Comparison of ENCODE assay signal across 13 cellular contexts in genomic region chr1:12203216-12204007, GRCh38. TPM values are rescaled to one million over a fixed set of nuclear protein-coding genes. Genes with fewer than 3 reads are reported as not detected.
DNase-seq lines count a peak whose midpoint lies in the region; ATAC-seq and TF ChIP-seq lines count a peak whose summit lies in the region.
"Had no signal": no experiment of that assay in that cellular context is flagged by ENCODE, and none has a peak within 500 bp of the region (broad histone marks: within the 10 kb centered on the region; RNA-seq: fewer than 3 reads in every experiment).

No MANE protein-coding gene starts in this region.

- intact Hi-C loops in activated B cell treated with CpG ODN at 0.5 μM for 24 hours (cut with micrococcal nuclease), result loop anchor here (2.0 kb wide), 1 partner anchor 25 kb away; no protein-coding TSS in a partner anchor

- H3K4me1 Mint-ChIP-seq in stimulated activated naive CD8-positive, alpha-beta T cell treated with anti-CD3 and anti-CD28 coated beads, Interleukin-15, Interleukin-2, amounts not matched to agents 100 ng/mL and 50 ng/mL, for 24 hours (ENCODE audit: low read depth), result peaks cover 87% of the 10 kb centered on the region
- peaks cover 70% of the 10 kb centered on the region for H3K4me1 Mint-ChIP-seq in activated B cell treated with CpG ODN at 0.5 μM for 24 hours

- no peaks in the 10 kb centered on the region for H3K27me3 Mint-ChIP-seq in stimulated activated naive CD8-positive, alpha-beta T cell treated with anti-CD3 and anti-CD28 coated beads, Interleukin-15, Interleukin-2, amounts not matched to agents 100 ng/mL and 50 ng/mL, for 24 hours
- H3K27me3 Mint-ChIP-seq in activated B cell treated with CpG ODN at 0.5 μM for 24 hours, result no peaks in the 10 kb centered on the region

- no peak for TF ChIP-seq CTCF in activated B cell treated with CpG ODN at 0.5 μM for 24 hours (IDR thresholded peaks at IDR 0.05)
- TF ChIP-seq CTCF in epithelial cell of esophagus (IDR thresholded peaks at IDR 0.05; ENCODE audit: insufficient read depth, low read depth, low read length, missing control alignments), result no peak

- POLR2A ChIA-PET in activated B cell treated with CpG ODN at 0.5 μM for 24 hours (lab: Charles Lee), result interaction anchor here (0.6 to 8.8 kb wide), 9 partner anchors 19 to 294 kb away, joined by 3 to 103 read pairs (median 3); no protein-coding TSS in a partner anchor

- peak overlapping the region; percentile 93 for H3K27ac Mint-ChIP-seq in stimulated activated naive CD8-positive, alpha-beta T cell treated with anti-CD3 and anti-CD28 coated beads, Interleukin-15, Interleukin-2, amounts not matched to agents 100 ng/mL and 50 ng/mL, for 24 hours
- peak overlapping the region; percentile 79 for H3K27ac Mint-ChIP-seq in activated B cell treated with CpG ODN at 0.5 μM for 24 hours

- ATAC-seq in stimulated activated naive CD8-positive, alpha-beta T cell treated with anti-CD3 and anti-CD28 coated beads, Interleukin-15, Interleukin-2, amounts not matched to agents 100 U/mL and 50 U/mL, for 24 hours, result no peak
- ATAC-seq in activated B cell treated with CpG ODN at 0.5 μM for 24 hours (ENCODE audit: low read depth) (no peak), HG02763 (IDR thresholded peaks at IDR 0.05; ENCODE audit: unreplicated experiment) (no peak), GM19395 (IDR thresholded peaks at IDR 0.05; ENCODE audit: unreplicated experiment) (no peak)

- H3K36me3 Mint-ChIP-seq in stimulated activated naive CD8-positive, alpha-beta T cell treated with anti-CD3 and anti-CD28 coated beads, Interleukin-15, Interleukin-2, amounts not matched to agents 100 ng/mL and 50 ng/mL, for 24 hours (ENCODE audit: low read depth), result peaks cover 66% of the 10 kb centered on the region
- peaks cover 68% of the 10 kb centered on the region for H3K36me3 Mint-ChIP-seq in activated B cell treated with CpG ODN at 0.5 μM for 24 hours (ENCODE audit: low read depth)

- H3K4me3 ChIP-seq in epithelial cell of esophagus (ENCODE audit: low read length), result no peak overlapping the region
- H3K4me3 ChIP-seq: GM23248, ovary, uterus had no signal

- no peak for DNase-seq in stimulated activated naive CD8-positive, alpha-beta T cell treated with anti-CD3 and anti-CD28 coated beads, Interleukin-15, Interleukin-2, amounts not matched to agents 100 U/mL and 50 U/mL, for 24 hours
- DNase-seq in activated B cell treated with CpG ODN at 0.5 μM for 24 hours, result no peak
- peak; percentile 18 for DNase-seq in epithelial cell of esophagus (ENCODE audit: low read depth)
- DNase-seq in NCI-H345 treated with DMSO at 0.1 percent for 48 hours (lab: John Stamatoyannopoulos, UW; ENCODE audit: unreplicated experiment), result no peak
- DNase-seq: BE2C, DMS79 treated with DMSO at 0.1 percent for 48 hours, GM23248, islet precursor cell, ovary, uterus had no signal

- no peaks in the 10 kb centered on the region for H3K9me3 Mint-ChIP-seq in stimulated activated naive CD8-positive, alpha-beta T cell treated with anti-CD3 and anti-CD28 coated beads, Interleukin-15, Interleukin-2, amounts not matched to agents 100 ng/mL and 50 ng/mL, for 24 hours
- H3K9me3 Mint-ChIP-seq in activated B cell treated with CpG ODN at 0.5 μM for 24 hours, result no peaks in the 10 kb centered on the region

- peak overlapping the region; percentile 57 for H3K4me3 Mint-ChIP-seq in stimulated activated naive CD8-positive, alpha-beta T cell treated with anti-CD3 and anti-CD28 coated beads, Interleukin-15, Interleukin-2, amounts not matched to agents 100 ng/mL and 50 ng/mL, for 24 hours
- peak overlapping the region; percentile 24 for H3K4me3 Mint-ChIP-seq in activated B cell treated with CpG ODN at 0.5 μM for 24 hours

- CTCF ChIA-PET in activated B cell treated with CpG ODN at 0.5 μM for 24 hours (lab: Charles Lee), result interaction anchor here (9.9 kb wide), 1 partner anchor 79 kb away, joined by 261 read pairs; no protein-coding TSS in a partner anchor

RNA-seq across cellular contexts. Expression of gene VPS13D, which starts 26.4 kb away (rescaled TPM):
- 52.6 and 64.5 TPM in 2 replicates for total RNA-seq in activated B cell treated with CpG ODN at 0.5 μM for 24 hours

RNA-seq across cellular contexts. Expression of gene TNFRSF1B, which starts 36.6 kb away (rescaled TPM):
- total RNA-seq in activated B cell treated with CpG ODN at 0.5 μM for 24 hours, result 89.0 and 98.6 TPM in 2 replicates
